16 cellular contexts compared by ENCODE assay signal in the genomic region with DNA sequence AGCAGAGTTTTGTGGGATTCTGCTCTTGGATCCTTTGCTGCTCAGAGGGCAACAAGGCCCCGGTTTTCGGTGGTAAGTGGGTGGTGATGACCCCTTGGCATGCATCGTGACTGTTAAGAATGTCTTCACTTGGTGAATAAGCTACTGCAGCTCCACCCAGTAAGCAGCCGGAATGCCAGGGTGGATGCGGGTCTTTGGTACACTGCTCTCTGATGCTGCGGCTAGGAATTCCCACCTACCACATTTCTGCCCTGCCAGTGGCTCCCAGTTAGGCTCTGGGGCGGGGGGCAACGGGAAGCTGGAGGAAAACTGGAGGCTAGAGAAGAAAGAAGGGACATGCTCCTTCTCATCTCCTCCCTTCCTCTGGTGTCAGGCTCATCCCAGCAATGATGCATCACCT.
DNase-seq lines count a peak whose midpoint lies in the region; ATAC-seq and TF ChIP-seq lines count a peak whose summit lies in the region.
"Had no signal": no experiment of that assay in that cellular context is flagged by ENCODE, and none has a peak within 500 bp of the region (broad histone marks: within the 10 kb centered on the region; RNA-seq: fewer than 3 reads in every experiment).

No MANE protein-coding gene starts in this region.

- no peak for ATAC-seq in Right ventricle myocardium inferior
- ATAC-seq in psoas muscle, result no peak

- CTCF ChIA-PET in HEK293T (lab: Yijun Ruan, JAX), result no interaction called here

- 88 to 94% (median 92%) methylated on average over 8 of the region's 8 CpGs for WGBS in psoas muscle, 3 donors

- POLR2A ChIA-PET in HEK293T (lab: Yijun Ruan, JAX), result no interaction called here

- no peak overlapping the region for H3K4me3 ChIP-seq in right atrium auricular region
- no peak overlapping the region for H3K4me3 ChIP-seq in psoas muscle
- H3K4me3 ChIP-seq: PC-9 had no signal

- H3K36me3 ChIP-seq in right atrium auricular region (no peaks in the 10 kb centered on the region), psoas muscle (ENCODE audit: insufficient read depth in 1 of 2, low read depth in 1 of 2) (no peaks in the 10 kb centered on the region)

- H3K27me3 ChIP-seq in right atrium auricular region (no peaks in the 10 kb centered on the region), psoas muscle (ENCODE audit: insufficient read depth in 3 of 3, low read length in 2 of 3) (no peaks in the 10 kb centered on the region)

- H3K9me3 ChIP-seq in right atrium auricular region (no peaks in the 10 kb centered on the region), psoas muscle (no peaks in the 10 kb centered on the region)

- no peak for TF ChIP-seq CTCF in right atrium auricular region (IDR thresholded peaks at IDR 0.05)
- no peak for TF ChIP-seq CTCF in psoas muscle (IDR thresholded peaks at IDR 0.05)

- H3K27ac ChIP-seq in right atrium auricular region, result peak overlapping the region; percentile 62 to 75
- H3K27ac ChIP-seq in psoas muscle, result peak overlapping the region; percentile 98
- H3K27ac ChIP-seq: PC-9, RWPE1 had no signal

- peak; percentile 16 for DNase-seq in right atrium auricular region (ENCODE audit: low spot score)
- DNase-seq in Right ventricle myocardium inferior (ENCODE audit: missing footprints), result no peak
- peak; percentile 16 for DNase-seq in islet precursor cell
- no peak for DNase-seq in psoas muscle
- DNase-seq in NCI-H446 treated with DMSO at 0.1 percent for 48 hours (lab: John Stamatoyannopoulos, UW), result no peak
- DNase-seq in HEK293T (ENCODE audit: extremely low spot score), result no peak
- no peak for DNase-seq in iPS-NIHi7 (ENCODE audit: extremely low spot score)
- DNase-seq: ACHN, DMS 273 treated with DMSO at 0.1 percent for 48 hours, H9, Karpas-422, NCI-H1417 treated with DMSO at 0.1 percent for 48 hours, NCI-H187 treated with DMSO at 0.1 percent for 48 hours, NCI-H526 treated with DMSO at 0.1 percent for 48 hours had no signal

- H3K4me1 ChIP-seq in right atrium auricular region, result peaks cover 0 to 9% of the 10 kb centered on the region in 2 donors
- H3K4me1 ChIP-seq in psoas muscle, result peaks cover 36% of the 10 kb centered on the region

- intact Hi-C loops in Right ventricle myocardium inferior (cut with DNase I), result loop anchor here (1.0 kb wide), 1 partner anchor 42 kb away; no protein-coding TSS in a partner anchor
- intact Hi-C loops in psoas muscle (cut with DNase I), result loop anchor here in 1 of 2 donors (2.0 to 10.0 kb wide), 3 partner anchors 22 to 418 kb away; no protein-coding TSS in a partner anchor

TF ChIP-seq in HEK293T, 16 proteins besides CTCF, POLR2A, EP300 and RAD21:
- TF ChIP-seq CTBP1 (IDR thresholded peaks at IDR 0.05; ENCODE audit: borderline replicate concordance) (no peak), ARNT (IDR thresholded peaks at IDR 0.05) (no peak), ELF4 (IDR thresholded peaks at IDR 0.05) (no peak), FOXK2 (IDR thresholded peaks at IDR 0.05) (no peak), FOXA1 (IDR thresholded peaks at IDR 0.05) (no peak), BHLHE40 (IDR thresholded peaks at IDR 0.05; ENCODE audit: borderline replicate concordance) (no peak), NFRKB (IDR thresholded peaks at IDR 0.05) (no peak), FOXM1 (IDR thresholded peaks at IDR 0.05; ENCODE audit: borderline replicate concordance) (no peak), SUZ12 (IDR thresholded peaks at IDR 0.05) (no peak), TARDBP (IDR thresholded peaks at IDR 0.05) (no peak), LEF1 (IDR thresholded peaks at IDR 0.05; ENCODE audit: borderline replicate concordance) (no peak), SP1 (IDR thresholded peaks at IDR 0.05) (no peak), L3MBTL2 (conservative IDR thresholded peaks at IDR 0.05) (no peak), HDGF (IDR thresholded peaks at IDR 0.05; ENCODE audit: borderline replicate concordance) (no peak), ZNF384 (IDR thresholded peaks at IDR 0.05) (no peak)
- TF ChIP-seq, protein P1, sequence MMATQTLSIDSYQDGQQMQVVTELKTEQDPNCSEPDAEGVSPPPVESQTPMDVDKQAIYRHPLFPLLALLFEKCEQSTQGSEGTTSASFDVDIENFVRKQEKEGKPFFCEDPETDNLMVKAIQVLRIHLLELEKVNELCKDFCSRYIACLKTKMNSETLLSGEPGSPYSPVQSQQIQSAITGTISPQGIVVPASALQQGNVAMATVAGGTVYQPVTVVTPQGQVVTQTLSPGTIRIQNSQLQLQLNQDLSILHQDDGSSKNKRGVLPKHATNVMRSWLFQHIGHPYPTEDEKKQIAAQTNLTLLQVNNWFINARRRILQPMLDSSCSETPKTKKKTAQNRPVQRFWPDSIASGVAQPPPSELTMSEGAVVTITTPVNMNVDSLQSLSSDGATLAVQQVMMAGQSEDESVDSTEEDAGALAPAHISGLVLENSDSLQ (IDR thresholded peaks at IDR 0.05), result no peak

Comparison
In these comparisons a context has a peak if more than half of its experiments do, and no peak if none do; other contexts are left out.
1. DNase-seq: peak in right atrium auricular region (single experiment) and islet precursor cell (single experiment); none in Right ventricle myocardium inferior (single experiment), psoas muscle (0 of 2), NCI-H446 treated with DMSO at 0.1 percent for 48 hours (single experiment), HEK293T (single experiment) and iPS-NIHi7 (single experiment).